1 cellular context compared by ENCODE assay signal in the genomic region with DNA sequence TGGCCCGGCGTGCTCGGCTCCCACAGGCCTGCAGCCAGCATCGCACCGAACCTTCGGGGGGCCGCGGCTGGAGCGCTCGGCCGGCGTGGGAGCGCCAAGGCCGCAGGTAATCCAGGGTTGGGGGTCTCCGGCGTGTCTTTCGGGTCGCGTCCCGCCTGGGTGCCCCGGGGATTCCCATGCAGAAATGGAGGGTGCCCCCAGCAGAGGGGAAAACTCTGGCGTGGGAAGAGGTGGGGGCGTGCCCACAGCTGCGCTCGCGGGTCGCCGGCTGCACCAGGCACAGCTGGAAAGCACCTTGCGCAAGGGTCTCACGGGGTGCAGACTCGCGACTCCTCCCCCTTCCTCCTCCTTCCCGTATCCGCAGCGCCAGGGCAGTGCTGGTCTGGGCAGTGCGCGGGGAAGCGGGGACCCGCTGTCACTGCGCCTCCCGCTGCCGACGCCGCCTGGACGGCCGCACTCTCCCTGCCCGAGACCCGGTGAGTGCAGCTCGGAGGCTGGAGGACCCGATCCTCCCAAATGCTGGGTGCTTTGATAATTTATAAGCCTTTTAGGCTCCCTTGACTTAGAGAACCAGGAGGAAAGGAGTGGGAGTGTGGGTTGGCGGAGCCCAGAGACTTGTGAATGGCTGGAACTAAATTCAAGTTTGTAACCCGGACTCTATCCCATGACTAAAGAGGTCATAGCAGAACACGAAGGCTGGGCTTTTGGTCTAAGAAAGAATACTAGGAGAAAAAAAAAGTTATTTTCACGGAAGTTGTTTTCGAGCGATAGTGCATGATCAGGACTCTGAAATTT.
TF ChIP-seq lines count a peak whose summit lies in the region.

No MANE protein-coding gene starts in this region.

TF ChIP-seq in HepG2, 621 proteins besides CTCF, POLR2A, EP300 and RAD21 (continued from another document and continues in another):
- TF ChIP-seq, protein P1, sequence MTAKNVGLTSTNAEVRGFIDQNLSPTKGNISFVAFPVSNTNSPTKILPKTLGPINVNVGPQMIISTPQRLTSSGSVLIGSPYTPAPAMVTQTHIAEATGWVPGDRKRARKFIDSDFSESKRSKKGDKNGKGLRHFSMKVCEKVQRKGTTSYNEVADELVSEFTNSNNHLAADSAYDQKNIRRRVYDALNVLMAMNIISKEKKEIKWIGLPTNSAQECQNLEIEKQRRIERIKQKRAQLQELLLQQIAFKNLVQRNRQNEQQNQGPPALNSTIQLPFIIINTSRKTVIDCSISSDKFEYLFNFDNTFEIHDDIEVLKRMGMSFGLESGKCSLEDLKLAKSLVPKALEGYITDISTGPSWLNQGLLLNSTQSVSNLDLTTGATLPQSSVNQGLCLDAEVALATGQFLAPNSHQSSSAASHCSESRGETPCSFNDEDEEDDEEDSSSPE (CRISPR knock-in tag; IDR thresholded peaks at IDR 0.05), result peak; percentile 55; the same call in 1 of the 2 replicates
- TF ChIP-seq, protein P2, sequence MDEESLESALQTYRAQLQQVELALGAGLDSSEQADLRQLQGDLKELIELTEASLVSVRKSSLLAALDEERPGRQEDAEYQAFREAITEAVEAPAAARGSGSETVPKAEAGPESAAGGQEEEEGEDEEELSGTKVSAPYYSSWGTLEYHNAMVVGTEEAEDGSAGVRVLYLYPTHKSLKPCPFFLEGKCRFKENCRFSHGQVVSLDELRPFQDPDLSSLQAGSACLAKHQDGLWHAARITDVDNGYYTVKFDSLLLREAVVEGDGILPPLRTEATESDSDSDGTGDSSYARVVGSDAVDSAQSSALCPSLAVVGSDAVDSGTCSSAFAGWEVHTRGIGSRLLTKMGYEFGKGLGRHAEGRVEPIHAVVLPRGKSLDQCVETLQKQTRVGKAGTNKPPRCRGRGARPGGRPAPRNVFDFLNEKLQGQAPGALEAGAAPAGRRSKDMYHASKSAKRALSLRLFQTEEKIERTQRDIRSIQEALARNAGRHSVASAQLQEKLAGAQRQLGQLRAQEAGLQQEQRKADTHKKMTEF (CRISPR knock-in tag; IDR thresholded peaks at IDR 0.05), result peak; percentile 72
- TF ChIP-seq, protein P3, sequence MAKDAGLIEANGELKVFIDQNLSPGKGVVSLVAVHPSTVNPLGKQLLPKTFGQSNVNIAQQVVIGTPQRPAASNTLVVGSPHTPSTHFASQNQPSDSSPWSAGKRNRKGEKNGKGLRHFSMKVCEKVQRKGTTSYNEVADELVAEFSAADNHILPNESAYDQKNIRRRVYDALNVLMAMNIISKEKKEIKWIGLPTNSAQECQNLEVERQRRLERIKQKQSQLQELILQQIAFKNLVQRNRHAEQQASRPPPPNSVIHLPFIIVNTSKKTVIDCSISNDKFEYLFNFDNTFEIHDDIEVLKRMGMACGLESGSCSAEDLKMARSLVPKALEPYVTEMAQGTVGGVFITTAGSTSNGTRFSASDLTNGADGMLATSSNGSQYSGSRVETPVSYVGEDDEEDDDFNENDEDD (CRISPR knock-in tag; IDR thresholded peaks at IDR 0.05; ENCODE audit: borderline replicate concordance), result peak; percentile 62; the same call in 1 of the 2 replicates
- TF ChIP-seq SSRP1 (CRISPR knock-in tag; IDR thresholded peaks at IDR 0.05) (no peak), ZNF678 (CRISPR knock-in tag; IDR thresholded peaks at IDR 0.05) (peak; percentile 26; the same call in 1 of the 2 replicates), TCF12 (IDR thresholded peaks at IDR 0.05) (no peak), TCF12 (CRISPR knock-in tag; IDR thresholded peaks at IDR 0.05) (0 out of 2 replicates have a peak, but pooled peaks have one; percentile 17), ZNF12 (CRISPR knock-in tag; IDR thresholded peaks at IDR 0.05) (no peak), ZNF709 (CRISPR knock-in tag; IDR thresholded peaks at IDR 0.05) (peak; percentile 45; the same call in 1 of the 2 replicates), ZNF510 (CRISPR knock-in tag; IDR thresholded peaks at IDR 0.05; ENCODE audit: low read depth) (0 out of 2 replicates have a peak, but pooled peaks have one; percentile 38), RAD51 (IDR thresholded peaks at IDR 0.05; ENCODE audit: borderline replicate concordance) (no peak), MEIS2 (CRISPR knock-in tag; IDR thresholded peaks at IDR 0.05) (peak; percentile 72; the same call in 1 of the 2 replicates), ZNF44 (CRISPR knock-in tag; IDR thresholded peaks at IDR 0.05) (no peak), GTF2F1 (IDR thresholded peaks at IDR 0.05; ENCODE audit: low read length) (no peak), NAIF1 (CRISPR knock-in tag; IDR thresholded peaks at IDR 0.05; ENCODE audit: borderline replicate concordance) (no peak), ZNF546 (CRISPR knock-in tag; conservative IDR thresholded peaks at IDR 0.05) (no peak), ZFP41 (CRISPR knock-in tag; IDR thresholded peaks at IDR 0.05; ENCODE audit: borderline replicate concordance) (no peak), CENPX (CRISPR knock-in tag; IDR thresholded peaks at IDR 0.05) (no peak), RBM39 (IDR thresholded peaks at IDR 0.05; ENCODE audit: low read depth, low read length, poor library complexity, severe bottlenecking) (no peak), ZNF747 (CRISPR knock-in tag; IDR thresholded peaks at IDR 0.05; ENCODE audit: borderline replicate concordance) (peak; percentile 86), ZNF557 (CRISPR knock-in tag; IDR thresholded peaks at IDR 0.05) (no peak), IRX3 (CRISPR knock-in tag; IDR thresholded peaks at IDR 0.05; ENCODE audit: borderline replicate concordance, low read depth) (no peak), ZNF569 (CRISPR knock-in tag; IDR thresholded peaks at IDR 0.05; ENCODE audit: borderline replicate concordance) (no peak), ZNF296 (CRISPR knock-in tag; conservative IDR thresholded peaks at IDR 0.05) (0 out of 2 replicates have a peak, but pooled peaks have one; percentile 15), ZKSCAN5 (CRISPR knock-in tag; IDR thresholded peaks at IDR 0.05) (0 out of 2 replicates have a peak, but pooled peaks have one; percentile 41), ARNT (IDR thresholded peaks at IDR 0.05) (no peak), TGIF2 (CRISPR knock-in tag; IDR thresholded peaks at IDR 0.05) (peak; percentile 80; the same call in 1 of the 2 replicates), ZNF562 (CRISPR knock-in tag; IDR thresholded peaks at IDR 0.05; ENCODE audit: borderline replicate concordance) (no peak), ZNF670 (CRISPR knock-in tag; IDR thresholded peaks at IDR 0.05; ENCODE audit: borderline replicate concordance) (0 out of 2 replicates have a peak, but pooled peaks have one; percentile 16), ZNF260 (CRISPR knock-in tag; IDR thresholded peaks at IDR 0.05; ENCODE audit: borderline replicate concordance, low read depth) (no peak), ZNF501 (CRISPR knock-in tag; IDR thresholded peaks at IDR 0.05) (peak; percentile 86)
- TF ChIP-seq, protein P4, sequence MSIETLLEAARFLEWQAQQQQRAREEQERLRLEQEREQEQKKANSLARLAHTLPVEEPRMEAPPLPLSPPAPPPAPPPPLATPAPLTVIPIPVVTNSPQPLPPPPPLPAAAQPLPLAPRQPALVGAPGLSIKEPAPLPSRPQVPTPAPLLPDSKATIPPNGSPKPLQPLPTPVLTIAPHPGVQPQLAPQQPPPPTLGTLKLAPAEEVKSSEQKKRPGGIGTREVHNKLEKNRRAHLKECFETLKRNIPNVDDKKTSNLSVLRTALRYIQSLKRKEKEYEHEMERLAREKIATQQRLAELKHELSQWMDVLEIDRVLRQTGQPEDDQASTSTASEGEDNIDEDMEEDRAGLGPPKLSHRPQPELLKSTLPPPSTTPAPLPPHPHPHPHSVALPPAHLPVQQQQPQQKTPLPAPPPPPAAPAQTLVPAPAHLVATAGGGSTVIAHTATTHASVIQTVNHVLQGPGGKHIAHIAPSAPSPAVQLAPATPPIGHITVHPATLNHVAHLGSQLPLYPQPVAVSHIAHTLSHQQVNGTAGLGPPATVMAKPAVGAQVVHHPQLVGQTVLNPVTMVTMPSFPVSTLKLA (IDR thresholded peaks at IDR 0.05), result no peak; the same call in 1 of the 2 replicates
- TF ChIP-seq, protein P5, sequence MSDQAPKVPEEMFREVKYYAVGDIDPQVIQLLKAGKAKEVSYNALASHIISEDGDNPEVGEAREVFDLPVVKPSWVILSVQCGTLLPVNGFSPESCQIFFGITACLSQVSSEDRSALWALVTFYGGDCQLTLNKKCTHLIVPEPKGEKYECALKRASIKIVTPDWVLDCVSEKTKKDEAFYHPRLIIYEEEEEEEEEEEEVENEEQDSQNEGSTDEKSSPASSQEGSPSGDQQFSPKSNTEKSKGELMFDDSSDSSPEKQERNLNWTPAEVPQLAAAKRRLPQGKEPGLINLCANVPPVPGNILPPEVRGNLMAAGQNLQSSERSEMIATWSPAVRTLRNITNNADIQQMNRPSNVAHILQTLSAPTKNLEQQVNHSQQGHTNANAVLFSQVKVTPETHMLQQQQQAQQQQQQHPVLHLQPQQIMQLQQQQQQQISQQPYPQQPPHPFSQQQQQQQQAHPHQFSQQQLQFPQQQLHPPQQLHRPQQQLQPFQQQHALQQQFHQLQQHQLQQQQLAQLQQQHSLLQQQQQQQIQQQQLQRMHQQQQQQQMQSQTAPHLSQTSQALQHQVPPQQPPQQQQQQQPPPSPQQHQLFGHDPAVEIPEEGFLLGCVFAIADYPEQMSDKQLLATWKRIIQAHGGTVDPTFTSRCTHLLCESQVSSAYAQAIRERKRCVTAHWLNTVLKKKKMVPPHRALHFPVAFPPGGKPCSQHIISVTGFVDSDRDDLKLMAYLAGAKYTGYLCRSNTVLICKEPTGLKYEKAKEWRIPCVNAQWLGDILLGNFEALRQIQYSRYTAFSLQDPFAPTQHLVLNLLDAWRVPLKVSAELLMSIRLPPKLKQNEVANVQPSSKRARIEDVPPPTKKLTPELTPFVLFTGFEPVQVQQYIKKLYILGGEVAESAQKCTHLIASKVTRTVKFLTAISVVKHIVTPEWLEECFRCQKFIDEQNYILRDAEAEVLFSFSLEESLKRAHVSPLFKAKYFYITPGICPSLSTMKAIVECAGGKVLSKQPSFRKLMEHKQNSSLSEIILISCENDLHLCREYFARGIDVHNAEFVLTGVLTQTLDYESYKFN (CRISPR knock-in tag; conservative IDR thresholded peaks at IDR 0.05), result peak; percentile 37
- TF ChIP-seq, protein P6, sequence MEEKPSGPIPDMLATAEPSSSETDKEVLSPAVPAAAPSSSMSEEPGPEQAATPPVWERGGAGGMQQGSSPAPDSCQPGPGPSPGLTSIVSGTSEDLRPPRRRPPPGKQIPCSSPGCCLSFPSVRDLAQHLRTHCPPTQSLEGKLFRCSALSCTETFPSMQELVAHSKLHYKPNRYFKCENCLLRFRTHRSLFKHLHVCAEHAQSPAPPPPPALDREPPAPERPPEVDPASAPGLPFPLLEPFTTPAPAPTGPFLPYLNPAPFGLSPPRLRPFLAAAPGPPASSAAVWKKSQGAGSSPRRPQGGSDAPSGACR (CRISPR knock-in tag; IDR thresholded peaks at IDR 0.05), result peak; percentile 82
- TF ChIP-seq, protein P7, sequence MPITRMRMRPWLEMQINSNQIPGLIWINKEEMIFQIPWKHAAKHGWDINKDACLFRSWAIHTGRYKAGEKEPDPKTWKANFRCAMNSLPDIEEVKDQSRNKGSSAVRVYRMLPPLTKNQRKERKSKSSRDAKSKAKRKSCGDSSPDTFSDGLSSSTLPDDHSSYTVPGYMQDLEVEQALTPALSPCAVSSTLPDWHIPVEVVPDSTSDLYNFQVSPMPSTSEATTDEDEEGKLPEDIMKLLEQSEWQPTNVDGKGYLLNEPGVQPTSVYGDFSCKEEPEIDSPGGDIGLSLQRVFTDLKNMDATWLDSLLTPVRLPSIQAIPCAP (CRISPR knock-in tag; IDR thresholded peaks at IDR 0.05; ENCODE audit: low read depth), result no peak
- TF ChIP-seq, protein P8, sequence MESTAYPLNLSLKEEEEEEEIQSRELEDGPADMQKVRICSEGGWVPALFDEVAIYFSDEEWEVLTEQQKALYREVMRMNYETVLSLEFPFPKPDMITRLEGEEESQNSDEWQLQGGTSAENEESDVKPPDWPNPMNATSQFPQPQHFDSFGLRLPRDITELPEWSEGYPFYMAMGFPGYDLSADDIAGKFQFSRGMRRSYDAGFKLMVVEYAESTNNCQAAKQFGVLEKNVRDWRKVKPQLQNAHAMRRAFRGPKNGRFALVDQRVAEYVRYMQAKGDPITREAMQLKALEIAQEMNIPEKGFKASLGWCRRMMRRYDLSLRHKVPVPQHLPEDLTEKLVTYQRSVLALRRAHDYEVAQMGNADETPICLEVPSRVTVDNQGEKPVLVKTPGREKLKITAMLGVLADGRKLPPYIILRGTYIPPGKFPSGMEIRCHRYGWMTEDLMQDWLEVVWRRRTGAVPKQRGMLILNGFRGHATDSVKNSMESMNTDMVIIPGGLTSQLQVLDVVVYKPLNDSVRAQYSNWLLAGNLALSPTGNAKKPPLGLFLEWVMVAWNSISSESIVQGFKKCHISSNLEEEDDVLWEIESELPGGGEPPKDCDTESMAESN (CRISPR knock-in tag; conservative IDR thresholded peaks at IDR 0.05), result peak; percentile 79; the same call in 1 of the 2 replicates
- TF ChIP-seq, protein P9, sequence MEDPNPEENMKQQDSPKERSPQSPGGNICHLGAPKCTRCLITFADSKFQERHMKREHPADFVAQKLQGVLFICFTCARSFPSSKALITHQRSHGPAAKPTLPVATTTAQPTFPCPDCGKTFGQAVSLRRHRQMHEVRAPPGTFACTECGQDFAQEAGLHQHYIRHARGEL (CRISPR knock-in tag; IDR thresholded peaks at IDR 0.05), result no peak
- TF ChIP-seq, protein P10, sequence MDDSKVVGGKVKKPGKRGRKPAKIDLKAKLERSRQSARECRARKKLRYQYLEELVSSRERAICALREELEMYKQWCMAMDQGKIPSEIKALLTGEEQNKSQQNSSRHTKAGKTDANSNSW (CRISPR knock-in tag; IDR thresholded peaks at IDR 0.05; ENCODE audit: borderline replicate concordance), result 0 out of 2 replicates have a peak, but pooled peaks have one; percentile 30
- TF ChIP-seq, protein P11, sequence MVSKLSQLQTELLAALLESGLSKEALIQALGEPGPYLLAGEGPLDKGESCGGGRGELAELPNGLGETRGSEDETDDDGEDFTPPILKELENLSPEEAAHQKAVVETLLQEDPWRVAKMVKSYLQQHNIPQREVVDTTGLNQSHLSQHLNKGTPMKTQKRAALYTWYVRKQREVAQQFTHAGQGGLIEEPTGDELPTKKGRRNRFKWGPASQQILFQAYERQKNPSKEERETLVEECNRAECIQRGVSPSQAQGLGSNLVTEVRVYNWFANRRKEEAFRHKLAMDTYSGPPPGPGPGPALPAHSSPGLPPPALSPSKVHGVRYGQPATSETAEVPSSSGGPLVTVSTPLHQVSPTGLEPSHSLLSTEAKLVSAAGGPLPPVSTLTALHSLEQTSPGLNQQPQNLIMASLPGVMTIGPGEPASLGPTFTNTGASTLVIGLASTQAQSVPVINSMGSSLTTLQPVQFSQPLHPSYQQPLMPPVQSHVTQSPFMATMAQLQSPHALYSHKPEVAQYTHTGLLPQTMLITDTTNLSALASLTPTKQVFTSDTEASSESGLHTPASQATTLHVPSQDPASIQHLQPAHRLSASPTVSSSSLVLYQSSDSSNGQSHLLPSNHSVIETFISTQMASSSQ (IDR thresholded peaks at IDR 0.05; ENCODE audit: low read depth), result no peak; the same call in 1 of the 2 replicates
- TF ChIP-seq, protein P11 (CRISPR knock-in tag; IDR thresholded peaks at IDR 0.05; ENCODE audit: borderline replicate concordance), result peak; percentile 70; the same call in 1 of the 2 replicates
